Comparison of ENCODE assay signal across 30 cellular contexts in the genomic region with DNA sequence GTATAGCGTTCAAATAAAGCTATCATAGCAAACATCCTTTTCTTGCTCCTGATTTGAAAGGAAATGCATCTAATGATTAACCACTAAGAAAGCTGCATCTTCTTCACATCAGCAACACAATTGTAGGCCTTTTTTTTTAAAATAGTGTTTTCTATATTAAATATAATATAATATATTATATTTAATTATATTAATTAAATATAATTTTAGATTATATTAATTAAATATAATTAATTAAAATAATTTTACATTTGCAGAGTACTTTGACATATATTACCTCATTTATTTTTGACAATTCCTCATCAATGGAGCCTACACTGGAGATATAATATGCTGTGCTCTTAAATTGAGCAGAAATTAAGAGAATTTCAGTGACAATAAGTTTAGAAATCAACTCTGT.
"Had no signal": no experiment of that assay in that cellular context is flagged by ENCODE, and none has a peak within 500 bp of the region (broad histone marks: within the 10 kb centered on the region; RNA-seq: fewer than 3 reads in every experiment).

No MANE protein-coding gene starts in this region.

- H3K36me3 ChIP-seq: brain microvascular endothelial cell had no signal

- DNase-seq: activated B cell treated with CpG ODN at 0.5 μM for 24 hours; activated CD4-positive, alpha-beta T cell treated with anti-CD3 and anti-CD28 coated beads for 48 hours; activated CD4-positive, alpha-beta T cell treated with anti-CD3 and anti-CD28 coated beads, Interleukin-2, amount 50 U/mL, for 1 hour; activated CD4-positive, alpha-beta T cell treated with anti-CD3 and anti-CD28 coated beads, Interleukin-2, amount 50 U/mL, for 48 hours; activated CD8-positive, alpha-beta memory T cell treated with anti-CD3 and anti-CD28 coated beads for 24 hours; activated CD8-positive, alpha-beta T cell treated with anti-CD3 and anti-CD28 coated beads for 36 hours; activated effector memory CD4-positive, alpha-beta T cell treated with Interleukin-2 at 50 U/mL for 16 hours; activated gamma-delta T cell treated with Interleukin-2 at 50 U/mL for 16 hours; activated naive CD4-positive, alpha-beta T cell treated with anti-CD3 and anti-CD28 coated beads, Interleukin-2, amount 50 U/mL, for 16 hours; activated naive CD4-positive, alpha-beta T cell treated with Interleukin-2 at 50 U/mL for 16 hours; activated T-cell treated with anti-CD3 and anti-CD28 coated beads, Interleukin-2, amount 50 U/mL, for 4 hours; amniotic stem cell; anterior cingulate cortex; brain microvascular endothelial cell; cortex of kidney; dermis blood vessel endothelial cell; effector CD4-positive, alpha-beta T cell; effector memory CD8-positive, alpha-beta T cell; esophagus squamous epithelium; foreskin melanocyte; heart right ventricle; T-helper 1 cell; T-helper 17 cell; T1000 had no signal

- H3K27ac ChIP-seq: brain microvascular endothelial cell, epithelial cell of prostate, esophagus squamous epithelium, gastroesophageal sphincter, heart right ventricle had no signal

- H3K27me3 ChIP-seq: brain microvascular endothelial cell, esophagus squamous epithelium, gastroesophageal sphincter, heart right ventricle had no signal

- H3K9me3 ChIP-seq: esophagus squamous epithelium, gastroesophageal sphincter had no signal

- FAIRE-seq: astrocyte, bronchial epithelial cell, endometrium, endothelial cell of umbilical vein had no signal

- H3K4me1 ChIP-seq: esophagus squamous epithelium, gastroesophageal sphincter, heart right ventricle had no signal

- H3K4me3 ChIP-seq: esophagus squamous epithelium, gastroesophageal sphincter, heart right ventricle had no signal
